32 cellular contexts compared by ENCODE assay signal in the genomic region with DNA sequence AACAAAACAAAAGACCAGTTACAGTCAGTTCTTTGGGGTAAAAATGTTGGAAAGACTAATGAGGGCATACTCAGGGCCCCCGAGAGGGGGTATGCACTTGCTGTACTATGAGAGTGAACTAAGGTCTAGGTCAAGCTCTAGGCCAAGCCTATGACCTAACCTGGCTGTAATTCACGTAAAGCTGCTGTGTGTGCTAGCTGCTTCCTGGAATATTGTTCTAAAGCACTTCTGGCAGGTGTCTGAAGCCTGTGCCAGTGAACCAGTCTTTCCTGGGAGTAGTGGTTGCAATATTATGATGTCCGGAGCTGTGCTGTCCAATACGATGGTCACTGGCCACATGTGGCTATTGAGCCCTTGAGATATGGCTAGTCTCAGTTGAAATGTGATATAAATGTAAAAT. TPM values are rescaled to one million over a fixed set of nuclear protein-coding genes. Genes with fewer than 3 reads are reported as not detected.
"Had no signal": no experiment of that assay in that cellular context is flagged by ENCODE, and none has a peak within 500 bp of the region (broad histone marks: within the 10 kb centered on the region; RNA-seq: fewer than 3 reads in every experiment).

No MANE protein-coding gene starts in this region.

- H3K36me3 ChIP-seq: gastrocnemius medialis, left ventricle myocardium inferior, ovary, prostate gland, sigmoid colon, uterus, WERI-Rb-1 had no signal

- H3K9me3 Mint-ChIP-seq: activated CD4-positive, alpha-beta memory T cell treated with anti-CD3 and anti-CD28 coated beads, Interleukin-2, amount 10 ng/mL, durations not matched to agents 7 days and 5 days; activated naive CD4-positive, alpha-beta T cell treated with anti-CD3 and anti-CD28 coated beads, Interleukin-2, amount 50 U/mL, for 24 hours; activated naive CD8-positive, alpha-beta T cell treated with anti-CD3 and anti-CD28 coated beads, Interleukin-2, amount 50 U/mL, for 24 hours; activated T-cell treated with anti-CD3 and anti-CD28 coated beads, Interleukin-2, amount 50 U/mL, for 4 hours; activated T-helper 17 cell treated with anti-CD3 and anti-CD28 coated beads, Interleukin-2, amount 50 U/mL, for 72 hours; effector memory CD8-positive, alpha-beta T cell; stimulated activated naive B cell treated with anti-CD40 and anti-IgM and Interleukin-4, amounts not matched to agents 10 μg/mL and 1 μg/mL and 100 μg/mL, for 72 hours; type B pancreatic cell had no signal

- H3K4me3 Mint-ChIP-seq: activated CD4-positive, alpha-beta memory T cell treated with anti-CD3 and anti-CD28 coated beads, Interleukin-2, amount 10 ng/mL, durations not matched to agents 7 days and 5 days; activated CD4-positive, alpha-beta T cell treated with anti-CD3 and anti-CD28 coated beads, Interleukin-2, amount 10 ng/mL, durations not matched to agents 7 days and 5 days; activated naive CD4-positive, alpha-beta T cell treated with anti-CD3 and anti-CD28 coated beads, Interleukin-2, amount 50 U/mL, for 24 hours; activated naive CD8-positive, alpha-beta T cell treated with anti-CD3 and anti-CD28 coated beads, Interleukin-2, amount 50 U/mL, for 24 hours; activated T-cell treated with anti-CD3 and anti-CD28 coated beads, Interleukin-2, amount 50 U/mL, for 4 hours; activated T-helper 17 cell treated with anti-CD3 and anti-CD28 coated beads, Interleukin-2, amount 50 U/mL, for 72 hours; effector memory CD8-positive, alpha-beta T cell; stimulated activated naive B cell treated with anti-CD40 and anti-IgM and Interleukin-4, amounts not matched to agents 10 μg/mL and 1 μg/mL and 100 μg/mL, for 72 hours; type B pancreatic cell had no signal

- H3K27ac Mint-ChIP-seq: activated CD4-positive, alpha-beta memory T cell treated with anti-CD3 and anti-CD28 coated beads, Interleukin-2, amount 10 ng/mL, durations not matched to agents 7 days and 5 days; activated naive CD4-positive, alpha-beta T cell treated with anti-CD3 and anti-CD28 coated beads, Interleukin-2, amount 50 U/mL, for 24 hours; activated naive CD8-positive, alpha-beta T cell treated with anti-CD3 and anti-CD28 coated beads, Interleukin-2, amount 50 U/mL, for 24 hours; activated T-helper 17 cell treated with anti-CD3 and anti-CD28 coated beads, Interleukin-2, amount 50 U/mL, for 72 hours; effector memory CD8-positive, alpha-beta T cell; stimulated activated naive B cell treated with anti-CD40 and anti-IgM and Interleukin-4, amounts not matched to agents 10 μg/mL and 1 μg/mL and 100 μg/mL, for 72 hours; type B pancreatic cell had no signal

- DNase-seq: activated CD4-positive, alpha-beta memory T cell treated with anti-CD3 and anti-CD28 coated beads, Interleukin-2, amount 10 ng/mL, durations not matched to agents 7 days and 5 days; activated CD4-positive, alpha-beta T cell treated with anti-CD3 and anti-CD28 coated beads, Interleukin-2, amount 10 ng/mL, durations not matched to agents 7 days and 5 days; activated CD8-positive, alpha-beta memory T cell treated with anti-CD3 and anti-CD28 coated beads, Interleukin-2, amount 50 U/mL, for 48 hours; activated naive CD8-positive, alpha-beta T cell treated with anti-CD3 and anti-CD28 coated beads, Interleukin-2, amount 50 U/mL, for 24 hours; activated T-cell treated with anti-CD3 and anti-CD28 coated beads, Interleukin-2, amount 50 U/mL, for 4 hours; amygdala; caudate nucleus; cortex of kidney; effector memory CD8-positive, alpha-beta T cell; erythroblast; gastrocnemius medialis; glutamatergic neuron; left ventricle myocardium inferior; ovary; retina; sigmoid colon; small intestine; stimulated activated CD4-positive, alpha-beta T cell treated with anti-CD3 and anti-CD28 coated beads, Interleukin-2, amount 100 ng/mL, for 24 hours; stimulated activated naive B cell treated with anti-CD40 and anti-IgM and Interleukin-4, amounts not matched to agents 10 μg/mL and 1 μg/mL and 100 μg/mL, for 72 hours; T1000; uterus; WERI-Rb-1 had no signal

- H3K36me3 Mint-ChIP-seq: activated naive CD4-positive, alpha-beta T cell treated with anti-CD3 and anti-CD28 coated beads, Interleukin-2, amount 50 U/mL, for 24 hours; stimulated activated naive B cell treated with anti-CD40 and anti-IgM and Interleukin-4, amounts not matched to agents 10 μg/mL and 1 μg/mL and 100 μg/mL, for 72 hours; type B pancreatic cell had no signal

- H3K27ac ChIP-seq: left ventricle myocardium inferior, ovary, prostate gland, sigmoid colon, uterus, WERI-Rb-1 had no signal

- H3K4me3 ChIP-seq: gastrocnemius medialis, left ventricle myocardium inferior, ovary, prostate gland, sigmoid colon, uterus had no signal

- H3K4me1 ChIP-seq: left ventricle myocardium inferior, prostate gland, sigmoid colon, uterus had no signal

- H3K27me3 Mint-ChIP-seq: activated CD4-positive, alpha-beta memory T cell treated with anti-CD3 and anti-CD28 coated beads, Interleukin-2, amount 10 ng/mL, durations not matched to agents 7 days and 5 days; activated CD4-positive, alpha-beta T cell treated with anti-CD3 and anti-CD28 coated beads, Interleukin-2, amount 10 ng/mL, durations not matched to agents 7 days and 5 days; activated naive CD4-positive, alpha-beta T cell treated with anti-CD3 and anti-CD28 coated beads, Interleukin-2, amount 50 U/mL, for 24 hours; activated naive CD8-positive, alpha-beta T cell treated with anti-CD3 and anti-CD28 coated beads, Interleukin-2, amount 50 U/mL, for 24 hours; activated T-helper 17 cell treated with anti-CD3 and anti-CD28 coated beads, Interleukin-2, amount 50 U/mL, for 72 hours; effector memory CD8-positive, alpha-beta T cell; type B pancreatic cell had no signal

- H3K9me3 ChIP-seq: gastrocnemius medialis, left ventricle myocardium inferior, ovary, prostate gland, sigmoid colon, uterus had no signal

- ATAC-seq: activated naive CD8-positive, alpha-beta T cell treated with anti-CD3 and anti-CD28 coated beads, Interleukin-2, amount 50 U/mL, for 24 hours; activated T-cell treated with anti-CD3 and anti-CD28 coated beads, Interleukin-2, amount 50 U/mL, for 4 hours; activated T-helper 17 cell treated with anti-CD3 and anti-CD28 coated beads, Interleukin-2, amount 50 U/mL, for 72 hours; effector memory CD8-positive, alpha-beta T cell; gastrocnemius medialis; stimulated activated naive B cell treated with anti-CD40 and anti-IgM and Interleukin-4, amounts not matched to agents 10 μg/mL and 1 μg/mL and 100 μg/mL, for 72 hours had no signal

- H3K27me3 ChIP-seq: gastrocnemius medialis, ovary, sigmoid colon, uterus had no signal

RNA-seq across cellular contexts. Expression of a gene that starts 13.1 kb away (rescaled TPM):
- total RNA-seq: lung microvascular endothelial cell had no signal
- polyA plus RNA-seq: neural cell had no signal

RNA-seq across cellular contexts. Expression of a gene that starts 36.5 kb away (rescaled TPM):
- total RNA-seq: chondrocyte, gastrocnemius medialis, left ventricle myocardium inferior, lung microvascular endothelial cell, mesenteric fat pad, mucosa of gallbladder, ovary, prostate gland, sigmoid colon, temporal lobe, uterus had no signal
- polyA plus RNA-seq: neural cell, small intestine had no signal
